ENCODE assay signal across 1 cellular context in genomic region chr19:10334340-10335148, GRCh38.
TF ChIP-seq lines count a peak whose summit lies in the region.

No MANE protein-coding gene starts in this region.

TF ChIP-seq in HepG2, 621 proteins besides CTCF, POLR2A, EP300 and RAD21 (continued from another document and continues in another):
- TF ChIP-seq, protein P1, sequence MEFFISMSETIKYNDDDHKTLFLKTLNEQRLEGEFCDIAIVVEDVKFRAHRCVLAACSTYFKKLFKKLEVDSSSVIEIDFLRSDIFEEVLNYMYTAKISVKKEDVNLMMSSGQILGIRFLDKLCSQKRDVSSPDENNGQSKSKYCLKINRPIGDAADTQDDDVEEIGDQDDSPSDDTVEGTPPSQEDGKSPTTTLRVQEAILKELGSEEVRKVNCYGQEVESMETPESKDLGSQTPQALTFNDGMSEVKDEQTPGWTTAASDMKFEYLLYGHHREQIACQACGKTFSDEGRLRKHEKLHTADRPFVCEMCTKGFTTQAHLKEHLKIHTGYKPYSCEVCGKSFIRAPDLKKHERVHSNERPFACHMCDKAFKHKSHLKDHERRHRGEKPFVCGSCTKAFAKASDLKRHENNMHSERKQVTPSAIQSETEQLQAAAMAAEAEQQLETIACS (CRISPR knock-in tag; IDR thresholded peaks at IDR 0.05) = no peak
- TF ChIP-seq BRD4 (CRISPR knock-in tag; IDR thresholded peaks at IDR 0.05) (peak; percentile 43), HOXA3 (CRISPR knock-in tag; IDR thresholded peaks at IDR 0.05) (peak; percentile 70), SIN3A (IDR thresholded peaks at IDR 0.05; ENCODE audit: borderline replicate concordance, low read depth, low read length) (peak; percentile 92), ZBTB7A (CRISPR knock-in tag; IDR thresholded peaks at IDR 0.05) (no peak), JUNB (CRISPR knock-in tag; IDR thresholded peaks at IDR 0.05; ENCODE audit: borderline replicate concordance) (no peak), ZNF451 (CRISPR knock-in tag; IDR thresholded peaks at IDR 0.05) (0 out of 2 replicates have a peak, but pooled peaks have one; percentile 49), ZNF383 (CRISPR knock-in tag; IDR thresholded peaks at IDR 0.05; ENCODE audit: borderline replicate concordance) (no peak), ZMYM3 (CRISPR knock-in tag; IDR thresholded peaks at IDR 0.05) (no peak; the same call in 1 of the 2 replicates), FOXK1 (CRISPR knock-in tag; IDR thresholded peaks at IDR 0.05; ENCODE audit: borderline replicate concordance, low read depth) (no peak), ZSCAN29 (CRISPR knock-in tag; conservative IDR thresholded peaks at IDR 0.05) (no peak), RFX1 (IDR thresholded peaks at IDR 0.05) (no peak), STAT6 (CRISPR knock-in tag; IDR thresholded peaks at IDR 0.05; ENCODE audit: borderline replicate concordance) (no peak), ZNF75D (CRISPR knock-in tag; IDR thresholded peaks at IDR 0.05; ENCODE audit: borderline replicate concordance) (no peak), ZNF407 (CRISPR knock-in tag; IDR thresholded peaks at IDR 0.05; ENCODE audit: not compliant biosample characterization) (no peak), TGIF2 (CRISPR knock-in tag; IDR thresholded peaks at IDR 0.05) (no peak; the same call in 1 of the 2 replicates), CBX2 (IDR thresholded peaks at IDR 0.05; ENCODE audit: low read depth, low read length) (no peak), CBX2 (CRISPR knock-in tag; IDR thresholded peaks at IDR 0.05; ENCODE audit: low read depth) (no peak), KLF16 (CRISPR knock-in tag; IDR thresholded peaks at IDR 0.05) (no peak), SNAI1 (CRISPR knock-in tag; IDR thresholded peaks at IDR 0.05; ENCODE audit: borderline replicate concordance) (no peak), ZNF17 (CRISPR knock-in tag; IDR thresholded peaks at IDR 0.05) (no peak), ZNF792 (CRISPR knock-in tag; IDR thresholded peaks at IDR 0.05) (no peak), RBM22 (optimal IDR thresholded peaks at IDR 0.05; ENCODE audit: low read length) (peak; percentile 20), SMAD1 (CRISPR knock-in tag; IDR thresholded peaks at IDR 0.05; ENCODE audit: borderline replicate concordance, low read depth) (no peak), ATF7-NPFF (CRISPR knock-in tag; IDR thresholded peaks at IDR 0.05; ENCODE audit: low read depth) (no peak), CHCHD3 (CRISPR knock-in tag; IDR thresholded peaks at IDR 0.05) (no peak), FOXM1 (CRISPR knock-in tag; IDR thresholded peaks at IDR 0.05) (no peak), ZBTB4 (CRISPR knock-in tag; IDR thresholded peaks at IDR 0.05; ENCODE audit: borderline replicate concordance) (no peak; the same call in 1 of the 2 replicates), KDM3A (CRISPR knock-in tag; IDR thresholded peaks at IDR 0.05; ENCODE audit: low read depth) (no peak), ZFP37 (CRISPR knock-in tag; IDR thresholded peaks at IDR 0.05; ENCODE audit: borderline replicate concordance) (no peak), ZSCAN31 (CRISPR knock-in tag; IDR thresholded peaks at IDR 0.05; ENCODE audit: low read depth) (peak; percentile 88), ZNF263 (CRISPR knock-in tag; IDR thresholded peaks at IDR 0.05) (no peak), PHF8 (CRISPR knock-in tag; IDR thresholded peaks at IDR 0.05) (peak; percentile 55), TCF12 (IDR thresholded peaks at IDR 0.05) (no peak), TCF12 (CRISPR knock-in tag; IDR thresholded peaks at IDR 0.05) (no peak), KAT7 (CRISPR knock-in tag; IDR thresholded peaks at IDR 0.05; ENCODE audit: borderline replicate concordance) (no peak; the same call in 1 of the 2 replicates), RFX3 (CRISPR knock-in tag; IDR thresholded peaks at IDR 0.05) (no peak), DZIP1 (CRISPR knock-in tag; IDR thresholded peaks at IDR 0.05) (no peak), ZBTB21 (CRISPR knock-in tag; IDR thresholded peaks at IDR 0.05) (no peak), GATA4 (IDR thresholded peaks at IDR 0.05; ENCODE audit: borderline replicate concordance, low read depth) (0 out of 2 replicates have a peak, but pooled peaks have one; percentile 53), HNRNPL (IDR thresholded peaks at IDR 0.05; ENCODE audit: low read depth, low read length) (no peak)
- TF ChIP-seq, protein P2, sequence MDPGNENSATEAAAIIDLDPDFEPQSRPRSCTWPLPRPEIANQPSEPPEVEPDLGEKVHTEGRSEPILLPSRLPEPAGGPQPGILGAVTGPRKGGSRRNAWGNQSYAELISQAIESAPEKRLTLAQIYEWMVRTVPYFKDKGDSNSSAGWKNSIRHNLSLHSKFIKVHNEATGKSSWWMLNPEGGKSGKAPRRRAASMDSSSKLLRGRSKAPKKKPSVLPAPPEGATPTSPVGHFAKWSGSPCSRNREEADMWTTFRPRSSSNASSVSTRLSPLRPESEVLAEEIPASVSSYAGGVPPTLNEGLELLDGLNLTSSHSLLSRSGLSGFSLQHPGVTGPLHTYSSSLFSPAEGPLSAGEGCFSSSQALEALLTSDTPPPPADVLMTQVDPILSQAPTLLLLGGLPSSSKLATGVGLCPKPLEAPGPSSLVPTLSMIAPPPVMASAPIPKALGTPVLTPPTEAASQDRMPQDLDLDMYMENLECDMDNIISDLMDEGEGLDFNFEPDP (CRISPR knock-in tag; conservative IDR thresholded peaks at IDR 0.05) = no peak
- TF ChIP-seq, protein P3, sequence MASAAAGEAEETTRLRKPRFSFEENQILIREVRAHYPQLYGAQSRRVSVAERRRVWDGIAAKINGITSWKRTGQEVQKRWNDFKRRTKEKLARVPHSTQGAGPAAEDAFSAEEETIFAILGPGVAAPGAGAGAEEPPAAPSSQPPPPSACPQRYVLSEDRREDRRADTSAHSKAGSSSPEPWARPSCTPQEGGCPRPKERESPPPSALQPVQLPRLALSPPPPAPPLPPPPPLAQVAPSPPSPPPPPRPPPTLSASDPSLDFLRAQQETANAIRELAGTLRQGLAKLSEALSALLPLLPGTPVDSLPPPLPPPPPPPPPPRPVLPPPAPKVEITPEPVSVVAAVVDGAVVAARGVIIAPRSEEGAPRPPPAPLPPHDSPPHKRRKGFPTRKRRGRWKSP (CRISPR knock-in tag; IDR thresholded peaks at IDR 0.05) = no peak
- TF ChIP-seq, protein P4, sequence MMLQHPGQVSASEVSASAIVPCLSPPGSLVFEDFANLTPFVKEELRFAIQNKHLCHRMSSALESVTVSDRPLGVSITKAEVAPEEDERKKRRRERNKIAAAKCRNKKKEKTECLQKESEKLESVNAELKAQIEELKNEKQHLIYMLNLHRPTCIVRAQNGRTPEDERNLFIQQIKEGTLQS (CRISPR knock-in tag; IDR thresholded peaks at IDR 0.05) = no peak
- TF ChIP-seq, protein P5, sequence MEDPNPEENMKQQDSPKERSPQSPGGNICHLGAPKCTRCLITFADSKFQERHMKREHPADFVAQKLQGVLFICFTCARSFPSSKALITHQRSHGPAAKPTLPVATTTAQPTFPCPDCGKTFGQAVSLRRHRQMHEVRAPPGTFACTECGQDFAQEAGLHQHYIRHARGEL (CRISPR knock-in tag; IDR thresholded peaks at IDR 0.05) = no peak
